1 cellular context compared by ENCODE assay signal in genomic region chr12:112908548-112908947, GRCh38.
TF ChIP-seq lines count a peak whose summit lies in the region.

No MANE protein-coding gene starts in this region.

TF ChIP-seq in A549, 52 proteins besides CTCF, POLR2A, EP300 and RAD21 (continued from another document):
- TF ChIP-seq, protein P1, sequence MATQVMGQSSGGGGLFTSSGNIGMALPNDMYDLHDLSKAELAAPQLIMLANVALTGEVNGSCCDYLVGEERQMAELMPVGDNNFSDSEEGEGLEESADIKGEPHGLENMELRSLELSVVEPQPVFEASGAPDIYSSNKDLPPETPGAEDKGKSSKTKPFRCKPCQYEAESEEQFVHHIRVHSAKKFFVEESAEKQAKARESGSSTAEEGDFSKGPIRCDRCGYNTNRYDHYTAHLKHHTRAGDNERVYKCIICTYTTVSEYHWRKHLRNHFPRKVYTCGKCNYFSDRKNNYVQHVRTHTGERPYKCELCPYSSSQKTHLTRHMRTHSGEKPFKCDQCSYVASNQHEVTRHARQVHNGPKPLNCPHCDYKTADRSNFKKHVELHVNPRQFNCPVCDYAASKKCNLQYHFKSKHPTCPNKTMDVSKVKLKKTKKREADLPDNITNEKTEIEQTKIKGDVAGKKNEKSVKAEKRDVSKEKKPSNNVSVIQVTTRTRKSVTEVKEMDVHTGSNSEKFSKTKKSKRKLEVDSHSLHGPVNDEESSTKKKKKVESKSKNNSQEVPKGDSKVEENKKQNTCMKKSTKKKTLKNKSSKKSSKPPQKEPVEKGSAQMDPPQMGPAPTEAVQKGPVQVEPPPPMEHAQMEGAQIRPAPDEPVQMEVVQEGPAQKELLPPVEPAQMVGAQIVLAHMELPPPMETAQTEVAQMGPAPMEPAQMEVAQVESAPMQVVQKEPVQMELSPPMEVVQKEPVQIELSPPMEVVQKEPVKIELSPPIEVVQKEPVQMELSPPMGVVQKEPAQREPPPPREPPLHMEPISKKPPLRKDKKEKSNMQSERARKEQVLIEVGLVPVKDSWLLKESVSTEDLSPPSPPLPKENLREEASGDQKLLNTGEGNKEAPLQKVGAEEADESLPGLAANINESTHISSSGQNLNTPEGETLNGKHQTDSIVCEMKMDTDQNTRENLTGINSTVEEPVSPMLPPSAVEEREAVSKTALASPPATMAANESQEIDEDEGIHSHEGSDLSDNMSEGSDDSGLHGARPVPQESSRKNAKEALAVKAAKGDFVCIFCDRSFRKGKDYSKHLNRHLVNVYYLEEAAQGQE (IDR thresholded peaks at IDR 0.05): no peak
